In the genomic region with DNA sequence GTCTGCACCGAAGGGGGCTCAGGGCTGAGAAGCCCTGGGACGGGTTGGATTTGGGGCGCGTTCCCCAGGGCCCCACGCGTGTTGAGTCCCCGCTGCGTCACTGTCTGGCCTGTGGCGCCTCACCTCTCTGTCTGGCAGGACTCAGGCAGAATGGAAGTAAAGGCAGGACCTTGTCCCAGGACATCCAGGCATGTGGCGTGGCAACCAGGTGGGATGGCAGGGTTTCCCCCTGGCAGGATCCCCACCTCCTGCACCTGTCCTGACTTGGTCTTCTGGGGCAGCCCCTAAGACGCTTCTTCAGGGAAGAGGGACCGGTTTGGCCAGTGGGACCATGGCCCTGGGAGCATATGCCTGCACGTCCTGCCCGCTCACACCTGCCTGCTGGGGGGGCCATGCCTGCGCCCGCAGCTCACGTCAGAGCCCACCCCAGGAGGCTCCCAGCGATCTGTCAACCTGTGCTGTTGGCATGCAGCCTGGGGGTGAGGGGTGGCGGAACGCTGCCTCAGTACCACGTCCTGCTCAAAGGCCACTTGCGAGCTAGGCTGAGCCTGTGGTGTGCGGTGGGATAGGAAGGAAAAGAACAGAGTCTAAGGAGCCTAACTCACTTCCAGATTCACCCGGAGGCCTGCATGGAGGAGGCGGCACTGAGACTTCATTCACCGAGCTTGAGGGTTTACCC, we compare ENCODE assay signal across 15 cellular contexts.
DNase-seq lines count a peak whose midpoint lies in the region; ATAC-seq and TF ChIP-seq lines count a peak whose summit lies in the region.
"Had no signal": no experiment of that assay in that cellular context is flagged by ENCODE, and none has a peak within 500 bp of the region (broad histone marks: within the 10 kb centered on the region; RNA-seq: fewer than 3 reads in every experiment).

No MANE protein-coding gene starts in this region.

- no peak overlapping the region for H3K4me3 Mint-ChIP-seq in osteocyte (ENCODE audit: unreplicated experiment)
- H3K4me3 Mint-ChIP-seq: activated CD8-positive, alpha-beta T cell treated with anti-CD3 and anti-CD28 coated beads, Interleukin-2, amount 10 ng/mL, durations not matched to agents 7 days and 5 days; B cell; GM23338; nephron had no signal

- H3K27ac Mint-ChIP-seq in osteocyte (ENCODE audit: unreplicated experiment) = no peak overlapping the region
- H3K27ac Mint-ChIP-seq: activated CD8-positive, alpha-beta T cell treated with anti-CD3 and anti-CD28 coated beads, Interleukin-2, amount 10 ng/mL, durations not matched to agents 7 days and 5 days; B cell; GM23338; nephron had no signal

- H3K36me3 Mint-ChIP-seq in osteocyte (ENCODE audit: unreplicated experiment) = no peaks in the 10 kb centered on the region

- peak; percentile 1 for DNase-seq in stimulated activated CD4-positive, alpha-beta T cell treated with anti-CD3 and anti-CD28 coated beads, Interleukin-4, amount 100 ng/mL, for 24 hours
- no peak for DNase-seq in stimulated activated CD4-positive, alpha-beta T cell treated with anti-CD3 and anti-CD28 coated beads, Interleukin-1b, Interleukin-23, amount 100 ng/mL, for 48 hours
- peak; percentile 8 for DNase-seq in left cardiac atrium
- peak; percentile 74 for DNase-seq in osteocyte (ENCODE audit: extremely low spot score, unreplicated experiment)
- DNase-seq in AG20443 (ENCODE audit: low spot score) = no peak
- no peak for DNase-seq in NCI-H524 treated with DMSO at 0.1 percent for 48 hours (lab: John Stamatoyannopoulos, UW)
- DNase-seq: activated CD8-positive, alpha-beta T cell treated with anti-CD3 and anti-CD28 coated beads, Interleukin-2, amount 10 ng/mL, durations not matched to agents 7 days and 5 days; hippocampal formation; IMR-90; NCI-H1048 had no signal

- no peaks in the 10 kb centered on the region for H3K4me1 Mint-ChIP-seq in osteocyte (ENCODE audit: unreplicated experiment)
- H3K4me1 Mint-ChIP-seq: GM23338, nephron had no signal

- no peak for ATAC-seq in left cardiac atrium
- ATAC-seq in HG02840 (IDR thresholded peaks at IDR 0.05; ENCODE audit: low FRiP score, unreplicated experiment) = no peak
- ATAC-seq in HG02642 (IDR thresholded peaks at IDR 0.05; ENCODE audit: poor library complexity, unreplicated experiment) = no peak
- ATAC-seq: activated CD8-positive, alpha-beta T cell treated with anti-CD3 and anti-CD28 coated beads, Interleukin-2, amount 10 ng/mL, durations not matched to agents 7 days and 5 days; GM23338 had no signal

- peaks cover 4% of the 10 kb centered on the region for H3K27me3 Mint-ChIP-seq in osteocyte (ENCODE audit: unreplicated experiment)
- H3K27me3 Mint-ChIP-seq: B cell had no signal

- intact Hi-C loops in left cardiac atrium (cut with DNase I) = loop anchor here in 1 of 2 donors (5.0 kb wide), 1 partner anchor 75 kb away; a partner anchor contains a TSS

- no peaks in the 10 kb centered on the region for H3K9me3 Mint-ChIP-seq in osteocyte (ENCODE audit: unreplicated experiment)
- H3K9me3 Mint-ChIP-seq: GM23338, nephron had no signal

- no peak for TF ChIP-seq CTCF in osteocyte (IDR thresholded peaks at IDR 0.05)

Comparison
In these comparisons a context has a peak if more than half of its experiments do, and no peak if none do; other contexts are left out.
1. DNase-seq: peak in stimulated activated CD4-positive, alpha-beta T cell treated with anti-CD3 and anti-CD28 coated beads, Interleukin-4, amount 100 ng/mL, for 24 hours (single experiment), left cardiac atrium (single experiment) and osteocyte (single experiment); none in stimulated activated CD4-positive, alpha-beta T cell treated with anti-CD3 and anti-CD28 coated beads, Interleukin-1b, Interleukin-23, amount 100 ng/mL, for 48 hours (single experiment), AG20443 (single experiment) and NCI-H524 treated with DMSO at 0.1 percent for 48 hours (single experiment).